Comparison of ENCODE assay signal across 23 cellular contexts in genomic region chr3:14130230-14130629, GRCh38.
"Had no signal": no experiment of that assay in that cellular context is flagged by ENCODE, and none has a peak within 500 bp of the region (broad histone marks: within the 10 kb centered on the region; RNA-seq: fewer than 3 reads in every experiment).

No MANE protein-coding gene starts in this region.

- H3K9me3 Mint-ChIP-seq: activated B cell treated with CpG ODN at 0.5 μM for 24 hours, immature natural killer cell, nephron had no signal

- H3K36me3 ChIP-seq: ovary had no signal

- H3K9me3 ChIP-seq: neutrophil, ovary, psoas muscle, vagina had no signal

- H3K27me3 Mint-ChIP-seq: activated B cell treated with CpG ODN at 0.5 μM for 24 hours; activated CD4-positive, alpha-beta T cell treated with anti-CD3 and anti-CD28 coated beads for 36 hours; activated naive CD8-positive, alpha-beta T cell had no signal

- H3K4me3 Mint-ChIP-seq: activated B cell treated with CpG ODN at 0.5 μM for 24 hours; activated CD4-positive, alpha-beta T cell treated with anti-CD3 and anti-CD28 coated beads for 36 hours; activated naive CD8-positive, alpha-beta T cell; immature natural killer cell; nephron had no signal

- H3K27ac ChIP-seq: neutrophil, ovary, psoas muscle, vagina had no signal

- H3K4me3 ChIP-seq: ovary, psoas muscle, vagina had no signal

- H3K27ac Mint-ChIP-seq: activated B cell treated with CpG ODN at 0.5 μM for 24 hours; activated CD4-positive, alpha-beta T cell treated with anti-CD3 and anti-CD28 coated beads for 36 hours; activated naive CD8-positive, alpha-beta T cell; nephron had no signal

- ATAC-seq: activated CD4-positive, alpha-beta T cell treated with anti-CD3 and anti-CD28 coated beads for 36 hours; left ventricle myocardium superior; psoas muscle; right cardiac atrium had no signal

- DNase-seq: activated B cell treated with CpG ODN at 0.5 μM for 24 hours; activated CD4-positive, alpha-beta T cell treated with anti-CD3 and anti-CD28 coated beads for 36 hours; activated CD4-positive, alpha-beta T cell treated with anti-CD3 and anti-CD28 coated beads, Interleukin-2, amount 50 U/mL, for 4 hours; activated naive CD4-positive, alpha-beta T cell; activated T-cell treated with anti-CD3 and anti-CD28 coated beads for 4 hours; amniotic stem cell; cortex of kidney; foreskin fibroblast; immature natural killer cell; kidney glomerular epithelial cell; left ventricle myocardium superior; mammary epithelial cell; midbrain; ovary; psoas muscle; stimulated activated CD4-positive, alpha-beta T cell treated with anti-CD3 and anti-CD28 coated beads, Interleukin-4, amount 100 ng/mL, for 24 hours; T1000; trophoblast cell had no signal

- H3K27me3 ChIP-seq: neutrophil, ovary, vagina had no signal
